21 cellular contexts compared by ENCODE assay signal in the genomic region with DNA sequence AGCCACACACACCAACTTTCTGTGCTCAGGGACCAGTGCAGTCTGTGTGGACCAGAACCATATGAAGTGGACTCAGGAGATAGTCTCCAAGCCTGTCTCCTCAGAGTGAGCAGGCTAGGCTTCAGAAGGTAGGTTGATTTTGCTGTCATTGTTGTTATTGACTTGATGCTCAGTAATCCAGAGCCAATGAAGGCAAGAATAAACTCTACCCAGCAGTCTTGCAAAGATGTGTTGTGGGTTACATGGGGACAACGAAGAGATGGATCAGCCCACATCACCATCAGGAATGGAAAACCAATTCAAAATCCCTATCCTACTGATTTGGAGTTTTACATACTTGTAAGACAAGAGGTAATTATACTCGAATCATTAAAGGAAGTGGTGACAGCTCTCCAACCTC.
"Had no signal": no experiment of that assay in that cellular context is flagged by ENCODE, and none has a peak within 500 bp of the region (broad histone marks: within the 10 kb centered on the region; RNA-seq: fewer than 3 reads in every experiment).

No MANE protein-coding gene starts in this region.

- H3K9me3 Mint-ChIP-seq: activated naive CD8-positive, alpha-beta T cell treated with anti-CD3 and anti-CD28 coated beads for 36 hours; natural killer cell had no signal

- H3K27ac ChIP-seq: adrenal gland, brain microvascular endothelial cell, esophagus squamous epithelium, ovary, prostate gland, tibial nerve, VCaP had no signal

- H3K27ac Mint-ChIP-seq: activated naive CD8-positive, alpha-beta T cell treated with anti-CD3 and anti-CD28 coated beads for 36 hours; natural killer cell had no signal

- DNase-seq: activated CD4-positive, alpha-beta T cell treated with anti-CD3 and anti-CD28 coated beads for 48 hours; activated CD4-positive, alpha-beta T cell treated with anti-CD3 and anti-CD28 coated beads, Interleukin-2, amount 50 U/mL, for 48 hours; activated CD8-positive, alpha-beta memory T cell treated with anti-CD3 and anti-CD28 coated beads for 24 hours; activated effector memory CD4-positive, alpha-beta T cell treated with Interleukin-2 at 50 U/mL for 16 hours; activated naive CD4-positive, alpha-beta T cell treated with Interleukin-2 at 50 U/mL for 16 hours; activated naive CD8-positive, alpha-beta T cell treated with anti-CD3 and anti-CD28 coated beads for 36 hours; aorta; brain microvascular endothelial cell; esophagus squamous epithelium; islet precursor cell; midbrain; natural killer cell; ovary; stimulated activated CD4-positive, alpha-beta T cell treated with anti-CD3 and anti-CD28 coated beads, Interleukin-15, amount 100 ng/mL, for 24 hours; stimulated activated naive CD4-positive, alpha-beta T cell treated with Interleukin-2 at 50 U/mL for 16 hours; T-helper 1 cell had no signal

- H3K36me3 ChIP-seq: adrenal gland, brain microvascular endothelial cell, esophagus squamous epithelium, ovary, prostate gland, tibial nerve had no signal

- H3K4me3 Mint-ChIP-seq: activated naive CD8-positive, alpha-beta T cell treated with anti-CD3 and anti-CD28 coated beads for 36 hours; natural killer cell had no signal

- FAIRE-seq: frontal cortex had no signal

- H3K36me3 Mint-ChIP-seq: activated naive CD8-positive, alpha-beta T cell treated with anti-CD3 and anti-CD28 coated beads for 36 hours; natural killer cell had no signal

- H3K4me1 ChIP-seq: prostate gland had no signal

- H3K27me3 ChIP-seq: adrenal gland, brain microvascular endothelial cell, esophagus squamous epithelium, ovary, tibial nerve had no signal

- H3K9me3 ChIP-seq: adrenal gland, esophagus squamous epithelium, ovary, prostate gland, tibial nerve had no signal

- H3K4me3 ChIP-seq: adrenal gland, esophagus squamous epithelium, ovary, prostate gland, tibial nerve had no signal
